2 cellular contexts compared by ENCODE assay signal in the genomic region with DNA sequence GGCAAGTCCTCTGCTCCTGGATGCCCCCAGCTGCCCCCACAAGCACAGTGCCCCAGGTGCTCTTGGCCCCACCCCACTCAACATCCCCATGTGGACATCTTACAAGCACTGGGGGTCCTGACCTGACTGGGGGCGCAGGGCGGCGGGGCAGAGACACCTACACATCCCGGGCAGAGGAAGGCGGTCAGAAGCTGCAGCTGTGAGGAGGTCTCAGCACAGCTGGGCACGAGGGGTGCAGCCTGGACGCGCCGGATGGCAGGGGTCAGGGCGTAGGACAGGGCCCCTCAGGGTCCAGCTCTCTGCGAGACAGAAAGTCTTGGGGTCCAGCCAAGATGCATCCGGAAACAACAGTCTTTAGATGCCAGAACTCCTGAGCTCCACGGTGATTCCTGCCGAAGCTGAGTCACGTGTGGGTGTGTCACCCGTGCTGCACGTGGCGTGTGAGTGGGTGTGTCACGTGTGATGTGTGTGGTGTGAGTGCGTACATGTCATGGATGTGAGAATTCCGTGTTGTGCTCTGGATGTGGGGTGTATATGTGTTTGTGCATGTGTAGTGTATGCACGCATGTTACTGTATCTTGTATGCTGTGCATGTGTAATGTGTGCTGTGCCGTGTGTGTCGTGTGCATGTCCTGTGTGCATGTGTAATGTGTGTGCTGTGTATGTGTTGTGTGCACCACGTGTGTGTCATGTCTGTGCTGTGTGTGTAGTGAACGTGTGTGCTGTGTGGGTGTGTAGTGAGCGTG.
TF ChIP-seq lines count a peak whose summit lies in the region.

No MANE protein-coding gene starts in this region.

TF ChIP-seq in GM12891, 5 proteins besides CTCF, POLR2A, EP300 and RAD21:
- TF ChIP-seq POLR2AphosphoS5 (IDR thresholded peaks at IDR 0.05; ENCODE audit: low read depth, low read length) (no peak), TAF1 (IDR thresholded peaks at IDR 0.05; ENCODE audit: low read depth, low read length) (no peak), PAX5 (IDR thresholded peaks at IDR 0.05; ENCODE audit: insufficient read depth, low read length, severe bottlenecking) (no peak), POU2F2 (IDR thresholded peaks at IDR 0.05; ENCODE audit: low read depth, low read length) (no peak), SPI1 (IDR thresholded peaks at IDR 0.05; ENCODE audit: low read depth, low read length) (no peak)

TF ChIP-seq in WTC11, 78 proteins besides CTCF, POLR2A, EP300 and RAD21 (continues in another document):
- TF ChIP-seq SP1 (CRISPR knock-in tag; conservative IDR thresholded peaks at IDR 0.05): no peak
- TF ChIP-seq, protein P1, sequence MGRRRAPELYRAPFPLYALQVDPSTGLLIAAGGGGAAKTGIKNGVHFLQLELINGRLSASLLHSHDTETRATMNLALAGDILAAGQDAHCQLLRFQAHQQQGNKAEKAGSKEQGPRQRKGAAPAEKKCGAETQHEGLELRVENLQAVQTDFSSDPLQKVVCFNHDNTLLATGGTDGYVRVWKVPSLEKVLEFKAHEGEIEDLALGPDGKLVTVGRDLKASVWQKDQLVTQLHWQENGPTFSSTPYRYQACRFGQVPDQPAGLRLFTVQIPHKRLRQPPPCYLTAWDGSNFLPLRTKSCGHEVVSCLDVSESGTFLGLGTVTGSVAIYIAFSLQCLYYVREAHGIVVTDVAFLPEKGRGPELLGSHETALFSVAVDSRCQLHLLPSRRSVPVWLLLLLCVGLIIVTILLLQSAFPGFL (CRISPR knock-in tag; IDR thresholded peaks at IDR 0.05; ENCODE audit: borderline replicate concordance): no peak
- no peak for TF ChIP-seq EMX1 (CRISPR knock-in tag; IDR thresholded peaks at IDR 0.05)
- TF ChIP-seq STAT6 (CRISPR knock-in tag; conservative IDR thresholded peaks at IDR 0.05; ENCODE audit: low read depth): no peak
- 0 out of 2 replicates have a peak, but pooled peaks have one; percentile 10 for TF ChIP-seq PRDM15 (CRISPR knock-in tag; IDR thresholded peaks at IDR 0.05)
- no peak for TF ChIP-seq ZNF232 (CRISPR knock-in tag; IDR thresholded peaks at IDR 0.05)
- TF ChIP-seq, protein P2, sequence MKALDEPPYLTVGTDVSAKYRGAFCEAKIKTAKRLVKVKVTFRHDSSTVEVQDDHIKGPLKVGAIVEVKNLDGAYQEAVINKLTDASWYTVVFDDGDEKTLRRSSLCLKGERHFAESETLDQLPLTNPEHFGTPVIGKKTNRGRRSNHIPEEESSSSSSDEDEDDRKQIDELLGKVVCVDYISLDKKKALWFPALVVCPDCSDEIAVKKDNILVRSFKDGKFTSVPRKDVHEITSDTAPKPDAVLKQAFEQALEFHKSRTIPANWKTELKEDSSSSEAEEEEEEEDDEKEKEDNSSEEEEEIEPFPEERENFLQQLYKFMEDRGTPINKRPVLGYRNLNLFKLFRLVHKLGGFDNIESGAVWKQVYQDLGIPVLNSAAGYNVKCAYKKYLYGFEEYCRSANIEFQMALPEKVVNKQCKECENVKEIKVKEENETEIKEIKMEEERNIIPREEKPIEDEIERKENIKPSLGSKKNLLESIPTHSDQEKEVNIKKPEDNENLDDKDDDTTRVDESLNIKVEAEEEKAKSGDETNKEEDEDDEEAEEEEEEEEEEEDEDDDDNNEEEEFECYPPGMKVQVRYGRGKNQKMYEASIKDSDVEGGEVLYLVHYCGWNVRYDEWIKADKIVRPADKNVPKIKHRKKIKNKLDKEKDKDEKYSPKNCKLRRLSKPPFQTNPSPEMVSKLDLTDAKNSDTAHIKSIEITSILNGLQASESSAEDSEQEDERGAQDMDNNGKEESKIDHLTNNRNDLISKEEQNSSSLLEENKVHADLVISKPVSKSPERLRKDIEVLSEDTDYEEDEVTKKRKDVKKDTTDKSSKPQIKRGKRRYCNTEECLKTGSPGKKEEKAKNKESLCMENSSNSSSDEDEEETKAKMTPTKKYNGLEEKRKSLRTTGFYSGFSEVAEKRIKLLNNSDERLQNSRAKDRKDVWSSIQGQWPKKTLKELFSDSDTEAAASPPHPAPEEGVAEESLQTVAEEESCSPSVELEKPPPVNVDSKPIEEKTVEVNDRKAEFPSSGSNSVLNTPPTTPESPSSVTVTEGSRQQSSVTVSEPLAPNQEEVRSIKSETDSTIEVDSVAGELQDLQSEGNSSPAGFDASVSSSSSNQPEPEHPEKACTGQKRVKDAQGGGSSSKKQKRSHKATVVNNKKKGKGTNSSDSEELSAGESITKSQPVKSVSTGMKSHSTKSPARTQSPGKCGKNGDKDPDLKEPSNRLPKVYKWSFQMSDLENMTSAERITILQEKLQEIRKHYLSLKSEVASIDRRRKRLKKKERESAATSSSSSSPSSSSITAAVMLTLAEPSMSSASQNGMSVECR (CRISPR knock-in tag; IDR thresholded peaks at IDR 0.05; ENCODE audit: borderline replicate concordance): no peak
- no peak for TF ChIP-seq NR1H2 (CRISPR knock-in tag; IDR thresholded peaks at IDR 0.05)
- no peak for TF ChIP-seq CREB1 (CRISPR knock-in tag; IDR thresholded peaks at IDR 0.05)
- TF ChIP-seq, protein P3, sequence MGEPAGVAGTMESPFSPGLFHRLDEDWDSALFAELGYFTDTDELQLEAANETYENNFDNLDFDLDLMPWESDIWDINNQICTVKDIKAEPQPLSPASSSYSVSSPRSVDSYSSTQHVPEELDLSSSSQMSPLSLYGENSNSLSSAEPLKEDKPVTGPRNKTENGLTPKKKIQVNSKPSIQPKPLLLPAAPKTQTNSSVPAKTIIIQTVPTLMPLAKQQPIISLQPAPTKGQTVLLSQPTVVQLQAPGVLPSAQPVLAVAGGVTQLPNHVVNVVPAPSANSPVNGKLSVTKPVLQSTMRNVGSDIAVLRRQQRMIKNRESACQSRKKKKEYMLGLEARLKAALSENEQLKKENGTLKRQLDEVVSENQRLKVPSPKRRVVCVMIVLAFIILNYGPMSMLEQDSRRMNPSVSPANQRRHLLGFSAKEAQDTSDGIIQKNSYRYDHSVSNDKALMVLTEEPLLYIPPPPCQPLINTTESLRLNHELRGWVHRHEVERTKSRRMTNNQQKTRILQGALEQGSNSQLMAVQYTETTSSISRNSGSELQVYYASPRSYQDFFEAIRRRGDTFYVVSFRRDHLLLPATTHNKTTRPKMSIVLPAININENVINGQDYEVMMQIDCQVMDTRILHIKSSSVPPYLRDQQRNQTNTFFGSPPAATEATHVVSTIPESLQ (CRISPR knock-in tag; IDR thresholded peaks at IDR 0.05): no peak
- no peak for TF ChIP-seq NR3C1 (CRISPR knock-in tag; conservative IDR thresholded peaks at IDR 0.05; ENCODE audit: low read depth)
- TF ChIP-seq NFYB (CRISPR knock-in tag; conservative IDR thresholded peaks at IDR 0.05; ENCODE audit: low read depth): no peak
- no peak for TF ChIP-seq MXD4 (CRISPR knock-in tag; IDR thresholded peaks at IDR 0.05; ENCODE audit: borderline replicate concordance)
- no peak for TF ChIP-seq SMAD4 (CRISPR knock-in tag; IDR thresholded peaks at IDR 0.05)
- no peak for TF ChIP-seq GTF2I (CRISPR knock-in tag; conservative IDR thresholded peaks at IDR 0.05)
- peak; percentile 13; the same call in 1 of the 2 replicates for TF ChIP-seq TCF7 (CRISPR knock-in tag; IDR thresholded peaks at IDR 0.05; ENCODE audit: low read depth)
- TF ChIP-seq ERG (CRISPR knock-in tag; IDR thresholded peaks at IDR 0.05): no peak
- TF ChIP-seq ZMAT4 (CRISPR knock-in tag; IDR thresholded peaks at IDR 0.05): peak; percentile 87
- no peak for TF ChIP-seq FOXP1 (CRISPR knock-in tag; IDR thresholded peaks at IDR 0.05; ENCODE audit: borderline replicate concordance)
- TF ChIP-seq, protein P4, sequence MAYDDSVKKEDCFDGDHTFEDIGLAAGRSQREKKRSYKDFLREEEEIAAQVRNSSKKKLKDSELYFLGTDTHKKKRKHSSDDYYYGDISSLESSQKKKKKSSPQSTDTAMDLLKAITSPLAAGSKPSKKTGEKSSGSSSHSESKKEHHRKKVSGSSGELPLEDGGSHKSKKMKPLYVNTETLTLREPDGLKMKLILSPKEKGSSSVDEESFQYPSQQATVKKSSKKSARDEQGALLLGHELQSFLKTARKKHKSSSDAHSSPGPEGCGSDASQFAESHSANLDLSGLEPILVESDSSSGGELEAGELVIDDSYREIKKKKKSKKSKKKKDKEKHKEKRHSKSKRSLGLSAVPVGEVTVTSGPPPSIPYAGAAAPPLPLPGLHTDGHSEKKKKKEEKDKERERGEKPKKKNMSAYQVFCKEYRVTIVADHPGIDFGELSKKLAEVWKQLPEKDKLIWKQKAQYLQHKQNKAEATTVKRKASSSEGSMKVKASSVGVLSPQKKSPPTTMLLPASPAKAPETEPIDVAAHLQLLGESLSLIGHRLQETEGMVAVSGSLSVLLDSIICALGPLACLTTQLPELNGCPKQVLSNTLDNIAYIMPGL (CRISPR knock-in tag; IDR thresholded peaks at IDR 0.05): no peak
- TF ChIP-seq, protein P5, sequence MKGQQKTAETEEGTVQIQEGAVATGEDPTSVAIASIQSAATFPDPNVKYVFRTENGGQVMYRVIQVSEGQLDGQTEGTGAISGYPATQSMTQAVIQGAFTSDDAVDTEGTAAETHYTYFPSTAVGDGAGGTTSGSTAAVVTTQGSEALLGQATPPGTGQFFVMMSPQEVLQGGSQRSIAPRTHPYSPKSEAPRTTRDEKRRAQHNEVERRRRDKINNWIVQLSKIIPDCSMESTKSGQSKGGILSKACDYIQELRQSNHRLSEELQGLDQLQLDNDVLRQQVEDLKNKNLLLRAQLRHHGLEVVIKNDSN (CRISPR knock-in tag; IDR thresholded peaks at IDR 0.05): no peak
- TF ChIP-seq IRF1 (CRISPR knock-in tag; IDR thresholded peaks at IDR 0.05): no peak
